ENCODE assay signal across 7 cellular contexts in genomic region chr5:160287378-160288051, GRCh38. TPM values are rescaled to one million over a fixed set of nuclear protein-coding genes. Genes with fewer than 3 reads are reported as not detected.
DNase-seq lines count a peak whose midpoint lies in the region; ATAC-seq and TF ChIP-seq lines count a peak whose summit lies in the region.

No MANE protein-coding gene starts in this region.

- H3K4me3 Mint-ChIP-seq in chondrocyte (ENCODE audit: unreplicated experiment), result no peak overlapping the region

- peaks cover 24% of the 10 kb centered on the region for H3K4me1 Mint-ChIP-seq in chondrocyte (ENCODE audit: low read depth)

- TF ChIP-seq POLR2A in right lobe of liver (IDR thresholded peaks at IDR 0.05), result no peak

- H3K9me3 Mint-ChIP-seq in chondrocyte (ENCODE audit: low read depth), result no peaks in the 10 kb centered on the region

- no peaks in the 10 kb centered on the region for H3K27me3 ChIP-seq in right lobe of liver
- H3K27me3 ChIP-seq in upper lobe of right lung, result no peaks in the 10 kb centered on the region

- H3K4me1 ChIP-seq in right lobe of liver (no peaks in the 10 kb centered on the region), upper lobe of right lung (peaks cover 32% of the 10 kb centered on the region)

- ATAC-seq in right lobe of liver (peak; percentile 73 to 83 (median 78)), upper lobe of right lung (peak; percentile 92)

- H3K27ac ChIP-seq in right lobe of liver, result no peak overlapping the region
- H3K27ac ChIP-seq in upper lobe of right lung, result peak overlapping the region; percentile 38

- intact Hi-C loops in right lobe of liver (cut with DNase I) (no loop called here), upper lobe of right lung (cut with DNase I) (no loop called here)

- H3K36me3 Mint-ChIP-seq in chondrocyte (ENCODE audit: low read depth), result peaks cover 3% of the 10 kb centered on the region

- H3K36me3 ChIP-seq in right lobe of liver (no peaks in the 10 kb centered on the region), upper lobe of right lung (no peaks in the 10 kb centered on the region)

- no peaks in the 10 kb centered on the region for H3K27me3 Mint-ChIP-seq in chondrocyte (ENCODE audit: low read depth)

- peak overlapping the region; percentile 68 for H3K27ac Mint-ChIP-seq in chondrocyte (ENCODE audit: unreplicated experiment)

- DNase-seq in NCI-H2171 treated with DMSO at 0.1 percent for 48 hours (lab: John Stamatoyannopoulos, UW) (peak; percentile 79), chondrocyte (ENCODE audit: low spot score) (no peak), right lobe of liver (peak in 1 of 3 donors; percentile 31), upper lobe of right lung (peak; percentile 92), HuH-7 (ENCODE audit: low spot score) (no peak)
- DNase-seq in activated naive CD4-positive, alpha-beta T cell treated with Interleukin-2 at 50 U/mL for 16 hours, result no peak
- DNase-seq in stimulated activated CD4-positive, alpha-beta T cell treated with anti-CD3 and anti-CD28 coated beads, Interleukin-4, amount 100 ng/mL, for 24 hours, result no peak

- no peak overlapping the region for H3K4me3 ChIP-seq in right lobe of liver
- no peak overlapping the region for H3K4me3 ChIP-seq in upper lobe of right lung

- TF ChIP-seq CTCF in chondrocyte (IDR thresholded peaks at IDR 0.05) (no peak), right lobe of liver (IDR thresholded peaks at IDR 0.05) (no peak), upper lobe of right lung (IDR thresholded peaks at IDR 0.05) (no peak)

- H3K9me3 ChIP-seq in right lobe of liver (no peaks in the 10 kb centered on the region), upper lobe of right lung (no peaks in the 10 kb centered on the region)

- WGBS in right lobe of liver (ENCODE audit: insufficient coverage, low coverage, low lambda C conversion rate, missing lambda C conversion rate), result 28% methylated on average over 4 of the region's 8 CpGs

RNA-seq across cellular contexts. Expression of gene CCNJL, which starts 24.8 kb away (rescaled TPM):
- total RNA-seq in chondrocyte (4.7 to 11.4 TPM (median 10.0 TPM) in 3 replicates), right lobe of liver (under 1 TPM; 0.19 to 0.79 (median 0.44) TPM), upper lobe of right lung (16.6 TPM)

RNA-seq across cellular contexts. Expression of gene FABP6, which starts 58.2 kb away (rescaled TPM):
- not detected in 3 replicates for total RNA-seq in chondrocyte
- not detected for total RNA-seq in right lobe of liver
- not detected for total RNA-seq in upper lobe of right lung

Comparison
In these comparisons a context has a peak if more than half of its experiments do, and no peak if none do; other contexts are left out.
1. DNase-seq: peak in NCI-H2171 treated with DMSO at 0.1 percent for 48 hours (single experiment) and upper lobe of right lung (single experiment); none in chondrocyte (single experiment), activated naive CD4-positive, alpha-beta T cell treated with Interleukin-2 at 50 U/mL for 16 hours (single experiment), stimulated activated CD4-positive, alpha-beta T cell treated with anti-CD3 and anti-CD28 coated beads, Interleukin-4, amount 100 ng/mL, for 24 hours (single experiment) and HuH-7 (single experiment).